In genomic region chr17:53765129-53765528, GRCh38 we compare ENCODE assay signal across 30 cellular contexts. TPM values are rescaled to one million over a fixed set of nuclear protein-coding genes. Genes with fewer than 3 reads are reported as not detected.
"Had no signal": no experiment of that assay in that cellular context is flagged by ENCODE, and none has a peak within 500 bp of the region (broad histone marks: within the 10 kb centered on the region; RNA-seq: fewer than 3 reads in every experiment).

No MANE protein-coding gene starts in this region.

- FAIRE-seq: urothelium cell line had no signal

- DNase-seq: stimulated activated CD4-positive, alpha-beta T cell treated with anti-CD3 and anti-CD28 coated beads, Interleukin-2, amount 100 ng/mL, for 48 hours; stimulated activated CD4-positive, alpha-beta T cell treated with anti-CD3 and anti-CD28 coated beads, Interleukin-4, amount 100 ng/mL, for 1 hour; stimulated activated CD4-positive, alpha-beta T cell treated with anti-CD3 and anti-CD28 coated beads, Interleukin-4, amount 100 ng/mL, for 24 hours; stimulated activated CD4-positive, alpha-beta T cell treated with anti-CD3 and anti-CD28 coated beads, Interleukin-4, amount 100 ng/mL, for 4 hours; stimulated activated CD8-positive, alpha-beta memory T cell treated with anti-CD3 and anti-CD28 coated beads, Interleukin-4, amount 100 ng/mL, for 48 hours; stimulated activated naive B cell treated with anti-CD40 and anti-IgM and Interleukin-4, amounts not matched to agents 10 μg/mL and 1 μg/mL and 100 μg/mL, for 72 hours; stimulated activated naive CD4-positive, alpha-beta T cell; stimulated activated naive CD4-positive, alpha-beta T cell treated with Interleukin-2 at 50 U/mL for 16 hours; stimulated activated naive CD8-positive, alpha-beta T cell treated with anti-CD3 and anti-CD28 coated beads, Interleukin-15, amount 100 ng/mL, for 72 hours; stimulated activated naive CD8-positive, alpha-beta T cell treated with anti-CD3 and anti-CD28 coated beads, Interleukin-15, Interleukin-2, amounts not matched to agents 100 U/mL and 50 U/mL, for 24 hours; stomach; substantia nigra; testis; thyroid gland; tibial artery; transverse colon; upper lobe of left lung; upper lobe of right lung; uterus had no signal

- H3K9me3 ChIP-seq: stomach, suprapubic skin, testis, thoracic aorta, thyroid gland, tibial artery, upper lobe of left lung, upper lobe of right lung, uterus, vagina had no signal

- H3K4me3 ChIP-seq: stomach, suprapubic skin, testis, thoracic aorta, thyroid gland, tibial artery, tibial nerve, transverse colon, upper lobe of left lung, upper lobe of right lung, uterus, vagina had no signal

- H3K4me1 ChIP-seq: stomach, suprapubic skin, testis, thyroid gland, tibial artery, tibial nerve, transverse colon, upper lobe of left lung, upper lobe of right lung, uterus, vagina had no signal

- H3K36me3 ChIP-seq: stomach, suprapubic skin, thoracic aorta, thyroid gland, tibial artery, tibial nerve, transverse colon, upper lobe of left lung, upper lobe of right lung, uterus, vagina had no signal

- ATAC-seq: stimulated activated effector memory CD8-positive, alpha-beta T cell treated with anti-CD3 and anti-CD28 coated beads, Interleukin-12 subunit alpha, Interleukin-12 subunit beta, amount 100 ng/mL, for 72 hours; stimulated activated memory B cell treated with anti-CD40 and anti-IgM and Interleukin-4, amounts not matched to agents 10 μg/mL and 1 μg/mL and 100 μg/mL, for 72 hours; stimulated activated naive B cell treated with anti-CD40 and anti-IgM and Interleukin-4, amounts not matched to agents 10 μg/mL and 1 μg/mL and 100 μg/mL, for 72 hours; stimulated activated naive CD8-positive, alpha-beta T cell treated with anti-CD3 and anti-CD28 coated beads, Interleukin-15, amount 100 ng/mL, for 72 hours; stimulated activated naive CD8-positive, alpha-beta T cell treated with anti-CD3 and anti-CD28 coated beads, Interleukin-15, Interleukin-2, amounts not matched to agents 100 U/mL and 50 U/mL, for 24 hours; upper lobe of right lung had no signal

- H3K27ac ChIP-seq: stomach, suprapubic skin, testis, thoracic aorta, thyroid gland, tibial artery, tibial nerve, transverse colon, upper lobe of left lung, upper lobe of right lung, uterus, vagina had no signal

- H3K27me3 ChIP-seq: stomach, suprapubic skin, testis, thyroid gland, tibial artery, tibial nerve, transverse colon, upper lobe of left lung, upper lobe of right lung, uterus, vagina had no signal

RNA-seq across cellular contexts. Expression of gene KIF2B, which starts 57.6 kb away (rescaled TPM):
- total RNA-seq: stomach, subcutaneous adipose tissue, suprapubic skin, temporal lobe, thoracic aorta, tibial nerve, transverse colon, upper lobe of left lung, upper lobe of right lung, ureter, urinary bladder, uterus, vagina had no signal
- polyA plus RNA-seq: stomach, urinary bladder had no signal
